ENCODE assay signal across 11 cellular contexts in genomic region chr4:60879135-60879701, GRCh38.
"Had no signal": no experiment of that assay in that cellular context is flagged by ENCODE, and none has a peak within 500 bp of the region (broad histone marks: within the 10 kb centered on the region; RNA-seq: fewer than 3 reads in every experiment).

No MANE protein-coding gene starts in this region.

- H2AFZ ChIP-seq: GM23248, GM23338 had no signal

- H3K9me3 Mint-ChIP-seq: HFFc6 had no signal

- H3K27ac Mint-ChIP-seq: GM23338, H9, HFFc6 had no signal

- H3K9me3 ChIP-seq: HAP-1 had no signal

- ATAC-seq: GM23338, HCT116 had no signal

- DNase-seq: GM23248, GOT3, H7, H9, HCEC 1CT, HFFc6 had no signal

- H3K9ac ChIP-seq: GM23248 had no signal

- H3K4me2 ChIP-seq: GM23338 had no signal

- H3K4me3 Mint-ChIP-seq: GM23338, H9, HFFc6 had no signal

- FAIRE-seq: H1, H54 had no signal

- H3K4me1 ChIP-seq: HAP-1 had no signal

- H3K4me1 Mint-ChIP-seq: GM23338, H9 had no signal

- H3K27ac ChIP-seq: GM23248 had no signal

- H3K36me3 ChIP-seq: HAP-1 had no signal

- H3K4me3 ChIP-seq: GM23248, GM23338, HAP-1 had no signal
